ENCODE assay signal across 3 cellular contexts in the genomic region with DNA sequence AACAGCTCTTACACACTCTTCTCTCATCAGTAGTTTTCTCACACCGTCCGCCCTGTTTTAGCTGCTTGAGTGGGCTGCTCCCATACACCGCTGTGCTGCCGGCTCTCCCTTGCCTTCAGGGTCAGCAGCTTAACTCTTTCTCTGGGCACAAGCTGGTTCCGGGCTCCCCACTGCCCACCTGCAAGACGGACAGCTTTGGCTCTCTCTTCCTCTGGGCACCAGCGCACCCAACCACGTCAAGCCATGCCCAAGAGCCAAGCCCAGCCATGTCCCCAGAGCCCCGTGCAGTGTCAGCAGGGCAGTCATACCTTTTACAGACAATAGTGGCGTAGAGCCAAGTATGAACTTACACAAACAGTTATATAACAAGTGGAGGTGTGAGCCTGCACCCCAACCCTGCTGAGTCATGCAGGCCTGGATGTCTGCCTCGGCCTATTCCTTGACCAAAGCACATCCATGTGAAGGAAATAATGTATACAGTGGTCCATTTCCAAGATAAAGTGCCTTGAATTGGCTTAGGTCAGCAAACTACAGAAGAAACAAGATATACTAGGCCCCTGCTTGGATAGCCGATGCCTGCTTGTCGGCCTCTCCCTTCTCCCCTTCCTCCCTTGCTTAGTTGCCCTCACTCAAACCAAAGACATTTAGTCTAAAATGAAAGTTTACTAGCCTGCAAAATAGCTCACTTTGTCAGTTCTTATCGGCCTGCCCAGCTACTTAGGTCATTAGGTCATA.
TF ChIP-seq lines count a peak whose summit lies in the region.

No MANE protein-coding gene starts in this region.

TF ChIP-seq in HepG2, 621 proteins besides CTCF, POLR2A, EP300 and RAD21 (continued from another document and continues in another):
- TF ChIP-seq ZMYM3 (CRISPR knock-in tag; IDR thresholded peaks at IDR 0.05) (no peak), ZSCAN25 (CRISPR knock-in tag; IDR thresholded peaks at IDR 0.05) (no peak), ZNF44 (CRISPR knock-in tag; IDR thresholded peaks at IDR 0.05) (no peak), ELF1 (CRISPR knock-in tag; IDR thresholded peaks at IDR 0.05) (no peak), ZNF607 (CRISPR knock-in tag; IDR thresholded peaks at IDR 0.05; ENCODE audit: borderline replicate concordance) (no peak), NFE2 (CRISPR knock-in tag; IDR thresholded peaks at IDR 0.05) (0 out of 2 replicates have a peak, but pooled peaks have one; percentile 36), FOSL2 (CRISPR knock-in tag; IDR thresholded peaks at IDR 0.05) (peak; percentile 64; the same call in 1 of the 2 replicates), MEF2D (CRISPR knock-in tag; IDR thresholded peaks at IDR 0.05) (no peak), SIN3A (IDR thresholded peaks at IDR 0.05; ENCODE audit: borderline replicate concordance, low read depth, low read length) (no peak), SRSF1 (optimal IDR thresholded peaks at IDR 0.05; ENCODE audit: low read depth, low read length) (no peak)
- TF ChIP-seq, protein P1, sequence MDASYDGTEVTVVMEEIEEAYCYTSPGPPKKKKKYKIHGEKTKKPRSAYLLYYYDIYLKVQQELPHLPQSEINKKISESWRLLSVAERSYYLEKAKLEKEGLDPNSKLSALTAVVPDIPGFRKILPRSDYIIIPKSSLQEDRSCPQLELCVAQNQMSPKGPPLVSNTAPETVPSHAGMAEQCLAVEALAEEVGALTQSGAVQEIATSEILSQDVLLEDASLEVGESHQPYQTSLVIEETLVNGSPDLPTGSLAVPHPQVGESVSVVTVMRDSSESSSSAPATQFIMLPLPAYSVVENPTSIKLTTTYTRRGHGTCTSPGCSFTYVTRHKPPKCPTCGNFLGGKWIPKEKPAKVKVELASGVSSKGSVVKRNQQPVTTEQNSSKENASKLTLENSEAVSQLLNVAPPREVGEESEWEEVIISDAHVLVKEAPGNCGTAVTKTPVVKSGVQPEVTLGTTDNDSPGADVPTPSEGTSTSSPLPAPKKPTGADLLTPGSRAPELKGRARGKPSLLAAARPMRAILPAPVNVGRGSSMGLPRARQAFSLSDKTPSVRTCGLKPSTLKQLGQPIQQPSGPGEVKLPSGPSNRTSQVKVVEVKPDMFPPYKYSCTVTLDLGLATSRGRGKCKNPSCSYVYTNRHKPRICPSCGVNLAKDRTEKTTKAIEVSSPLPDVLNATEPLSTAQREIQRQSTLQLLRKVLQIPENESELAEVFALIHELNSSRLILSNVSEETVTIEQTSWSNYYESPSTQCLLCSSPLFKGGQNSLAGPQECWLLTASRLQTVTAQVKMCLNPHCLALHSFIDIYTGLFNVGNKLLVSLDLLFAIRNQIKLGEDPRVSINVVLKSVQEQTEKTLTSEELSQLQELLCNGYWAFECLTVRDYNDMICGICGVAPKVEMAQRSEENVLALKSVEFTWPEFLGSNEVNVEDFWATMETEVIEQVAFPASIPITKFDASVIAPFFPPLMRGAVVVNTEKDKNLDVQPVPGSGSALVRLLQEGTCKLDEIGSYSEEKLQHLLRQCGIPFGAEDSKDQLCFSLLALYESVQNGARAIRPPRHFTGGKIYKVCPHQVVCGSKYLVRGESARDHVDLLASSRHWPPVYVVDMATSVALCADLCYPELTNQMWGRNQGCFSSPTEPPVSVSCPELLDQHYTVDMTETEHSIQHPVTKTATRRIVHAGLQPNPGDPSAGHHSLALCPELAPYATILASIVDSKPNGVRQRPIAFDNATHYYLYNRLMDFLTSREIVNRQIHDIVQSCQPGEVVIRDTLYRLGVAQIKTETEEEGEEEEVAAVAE (CRISPR knock-in tag; IDR thresholded peaks at IDR 0.05; ENCODE audit: borderline replicate concordance) = no peak
- TF ChIP-seq, protein P2, sequence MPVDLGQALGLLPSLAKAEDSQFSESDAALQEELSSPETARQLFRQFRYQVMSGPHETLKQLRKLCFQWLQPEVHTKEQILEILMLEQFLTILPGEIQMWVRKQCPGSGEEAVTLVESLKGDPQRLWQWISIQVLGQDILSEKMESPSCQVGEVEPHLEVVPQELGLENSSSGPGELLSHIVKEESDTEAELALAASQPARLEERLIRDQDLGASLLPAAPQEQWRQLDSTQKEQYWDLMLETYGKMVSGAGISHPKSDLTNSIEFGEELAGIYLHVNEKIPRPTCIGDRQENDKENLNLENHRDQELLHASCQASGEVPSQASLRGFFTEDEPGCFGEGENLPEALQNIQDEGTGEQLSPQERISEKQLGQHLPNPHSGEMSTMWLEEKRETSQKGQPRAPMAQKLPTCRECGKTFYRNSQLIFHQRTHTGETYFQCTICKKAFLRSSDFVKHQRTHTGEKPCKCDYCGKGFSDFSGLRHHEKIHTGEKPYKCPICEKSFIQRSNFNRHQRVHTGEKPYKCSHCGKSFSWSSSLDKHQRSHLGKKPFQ (CRISPR knock-in tag; IDR thresholded peaks at IDR 0.05; ENCODE audit: insufficient replicate concordance) = peak; percentile 76

TF ChIP-seq in K562, 482 proteins besides CTCF, POLR2A, EP300 and RAD21 (continues in another document):
- TF ChIP-seq HINFP (tag; conservative IDR thresholded peaks at IDR 0.05; ENCODE audit: low read depth) (peak; percentile 40; the same call in 1 of the 2 replicates), PCBP1 (IDR thresholded peaks at IDR 0.05; ENCODE audit: low read depth, low read length, poor library complexity, severe bottlenecking) (no peak), TOE1 (IDR thresholded peaks at IDR 0.05; ENCODE audit: borderline replicate concordance) (no peak), TOE1 (CRISPR knock-in tag; IDR thresholded peaks at IDR 0.05; ENCODE audit: borderline replicate concordance, low read depth) (no peak), L3MBTL2 (IDR thresholded peaks at IDR 0.05) (peak; percentile 43; the same call in 1 of the 2 replicates), AFF1 (IDR thresholded peaks at IDR 0.05; ENCODE audit: low read depth in 1 of 2, partially characterized antibody in 2 of 2) (no peak)
- TF ChIP-seq, protein P3, sequence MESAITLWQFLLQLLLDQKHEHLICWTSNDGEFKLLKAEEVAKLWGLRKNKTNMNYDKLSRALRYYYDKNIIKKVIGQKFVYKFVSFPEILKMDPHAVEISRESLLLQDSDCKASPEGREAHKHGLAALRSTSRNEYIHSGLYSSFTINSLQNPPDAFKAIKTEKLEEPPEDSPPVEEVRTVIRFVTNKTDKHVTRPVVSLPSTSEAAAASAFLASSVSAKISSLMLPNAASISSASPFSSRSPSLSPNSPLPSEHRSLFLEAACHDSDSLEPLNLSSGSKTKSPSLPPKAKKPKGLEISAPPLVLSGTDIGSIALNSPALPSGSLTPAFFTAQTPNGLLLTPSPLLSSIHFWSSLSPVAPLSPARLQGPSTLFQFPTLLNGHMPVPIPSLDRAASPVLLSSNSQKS (CRISPR knock-in tag; IDR thresholded peaks at IDR 0.05) = no peak

TF ChIP-seq in GM12891, 5 proteins besides CTCF, POLR2A, EP300 and RAD21:
- no peak for TF ChIP-seq PAX5 (IDR thresholded peaks at IDR 0.05; ENCODE audit: insufficient read depth, low read length, severe bottlenecking)
- no peak for TF ChIP-seq TAF1 (IDR thresholded peaks at IDR 0.05; ENCODE audit: low read depth, low read length)
- TF ChIP-seq SPI1 (IDR thresholded peaks at IDR 0.05; ENCODE audit: low read depth, low read length) = no peak
- TF ChIP-seq POLR2AphosphoS5 (IDR thresholded peaks at IDR 0.05; ENCODE audit: low read depth, low read length) = no peak
- TF ChIP-seq POU2F2 (IDR thresholded peaks at IDR 0.05; ENCODE audit: low read depth, low read length) = no peak
